Comparison of ENCODE assay signal across 8 cellular contexts in genomic region chr12:92034858-92035401, GRCh38.
A peak's percentile ranks its signal among the peaks of the same experiment; 100 is the strongest.
DNase-seq lines count a peak whose midpoint lies in the region; ATAC-seq and TF ChIP-seq lines count a peak whose summit lies in the region.

No MANE protein-coding gene starts in this region.

- H3K4me3 ChIP-seq in epithelial cell of proximal tubule (ENCODE audit: low read depth, low read length) (peak overlapping the region; percentile 27), neural cell (ENCODE audit: low read length) (peak overlapping the region; percentile 11)

- no peaks in the 10 kb centered on the region for H3F3A ChIP-seq in neural cell (ENCODE audit: insufficient read depth, low read length, poor library complexity, severe bottlenecking)

- no peaks in the 10 kb centered on the region for H3K36me3 ChIP-seq in neural cell (ENCODE audit: insufficient read depth, low read length)

- H3K27ac Mint-ChIP-seq in type B pancreatic cell = peak overlapping the region; percentile 89

- H3K4me3 Mint-ChIP-seq in type B pancreatic cell = peak overlapping the region; percentile 83

- no peaks in the 10 kb centered on the region for H3K36me3 Mint-ChIP-seq in type B pancreatic cell

- no peaks in the 10 kb centered on the region for H3K27me3 Mint-ChIP-seq in type B pancreatic cell

- H4K20me1 ChIP-seq in neural cell (ENCODE audit: insufficient read depth) = no peaks in the 10 kb centered on the region

- H3K9me3 ChIP-seq in neural cell (ENCODE audit: low read length) = no peaks in the 10 kb centered on the region

- no peaks in the 10 kb centered on the region for H3K9me2 ChIP-seq in neural cell (ENCODE audit: insufficient read depth, low read length)

- TF ChIP-seq EP300 in neural cell (conservative IDR thresholded peaks at IDR 0.05; ENCODE audit: poor library complexity, severe bottlenecking) = peak; percentile 36

- peaks cover 39% of the 10 kb centered on the region for H3K4me1 Mint-ChIP-seq in type B pancreatic cell (ENCODE audit: unreplicated experiment)

- no peak overlapping the region for H3K9ac ChIP-seq in neural cell (ENCODE audit: low read length)

- no peaks in the 10 kb centered on the region for H3K9me3 Mint-ChIP-seq in type B pancreatic cell

- no peak overlapping the region for H2AFZ ChIP-seq in neural cell (ENCODE audit: low read depth, low read length)

- no peak for TF ChIP-seq CTCF in epithelial cell of proximal tubule (conservative IDR thresholded peaks at IDR 0.05; ENCODE audit: low read depth, low read length)
- no peak for TF ChIP-seq CTCF in neural cell (IDR thresholded peaks at IDR 0.05; ENCODE audit: poor library complexity, severe bottlenecking)
- no peak for TF ChIP-seq CTCF in type B pancreatic cell (conservative IDR thresholded peaks at IDR 0.05)

- ATAC-seq in GM18520 (IDR thresholded peaks at IDR 0.05; ENCODE audit: unreplicated experiment) (peak; percentile 64), HG03025 (IDR thresholded peaks at IDR 0.05; ENCODE audit: low FRiP score, unreplicated experiment) (peak; percentile 74)

- no peaks in the 10 kb centered on the region for H3K79me2 ChIP-seq in neural cell (replicated peaks; ENCODE audit: insufficient read depth, low read length)

- H3K27me3 ChIP-seq in neural cell (ENCODE audit: insufficient read depth, low read depth, low read length) = no peaks in the 10 kb centered on the region

- DNase-seq in AG08395 (ENCODE audit: low spot score) (peak; percentile 66), NCI-H2227 (lab: John Stamatoyannopoulos, UW; ENCODE audit: unreplicated experiment) (peak; percentile 19), epithelial cell of proximal tubule (ENCODE audit: low read depth) (no peak), type B pancreatic cell (ENCODE audit: extremely low spot score, unreplicated experiment) (no peak)
- peak; percentile 4 to 8 for DNase-seq in activated CD8-positive, alpha-beta memory T cell treated with anti-CD3 and anti-CD28 coated beads for 4 hours (ENCODE audit: low read depth in 2 of 2)

- no peak overlapping the region for H3K4me2 ChIP-seq in neural cell (ENCODE audit: low read length)

- H3K27ac ChIP-seq in neural cell (ENCODE audit: low read length) = no peak overlapping the region

- no peak for TF ChIP-seq RAD21 in neural cell (conservative IDR thresholded peaks at IDR 0.05)

TF ChIP-seq in neural cell, 6 proteins besides CTCF, POLR2A, EP300 and RAD21:
- TF ChIP-seq EZH2 (IDR thresholded peaks at IDR 0.05; ENCODE audit: borderline replicate concordance, insufficient read depth, low read length, poor library complexity, severe bottlenecking) = no peak
- no peak for TF ChIP-seq POLR2AphosphoS5 (IDR thresholded peaks at IDR 0.05)
- TF ChIP-seq TAF1 (IDR thresholded peaks at IDR 0.05; ENCODE audit: low read depth) = no peak
- no peak for TF ChIP-seq REST (IDR thresholded peaks at IDR 0.05; ENCODE audit: borderline replicate concordance)
- no peak for TF ChIP-seq SMC3 (conservative IDR thresholded peaks at IDR 0.05; ENCODE audit: poor library complexity)
- no peak for TF ChIP-seq MXI1 (conservative IDR thresholded peaks at IDR 0.05; ENCODE audit: poor library complexity, severe bottlenecking)

Comparison
In these comparisons a context has a peak if more than half of its experiments do, and no peak if none do; other contexts are left out.
1. DNase-seq: peak in AG08395 (single experiment), NCI-H2227 (single experiment) and activated CD8-positive, alpha-beta memory T cell treated with anti-CD3 and anti-CD28 coated beads for 4 hours (2 of 2); none in epithelial cell of proximal tubule (single experiment) and type B pancreatic cell (single experiment).